Comparison of ENCODE assay signal across 22 cellular contexts in genomic region chr12:26808766-26809460, GRCh38. TPM values are rescaled to one million over a fixed set of nuclear protein-coding genes. Genes with fewer than 3 reads are reported as not detected.
DNase-seq lines count a peak whose midpoint lies in the region; ATAC-seq and TF ChIP-seq lines count a peak whose summit lies in the region.
"Had no signal": no experiment of that assay in that cellular context is flagged by ENCODE, and none has a peak within 500 bp of the region (broad histone marks: within the 10 kb centered on the region; RNA-seq: fewer than 3 reads in every experiment).

No MANE protein-coding gene starts in this region.

- WGBS in SK-N-SH (ENCODE audit: low lambda C conversion rate): 70% methylated on average over 3 of the region's 3 CpGs

- CTCF ChIA-PET in SK-N-SH (lab: Yijun Ruan, JAX): interaction anchor here (0.8 to 1.7 kb wide), 3 partner anchors 11 to 108 kb away, joined by 3 to 5 read pairs (median 4); partner anchors contain the start of gene ITPR2

- no peak overlapping the region for H2AFZ ChIP-seq in SK-N-SH (ENCODE audit: low read depth)

- TF ChIP-seq EP300 in SK-N-SH (IDR thresholded peaks at IDR 0.05; ENCODE audit: borderline replicate concordance in 1 of 2, low read depth in 1 of 2, low read length in 1 of 2): no peak

- H4K20me1 ChIP-seq in SK-N-SH (ENCODE audit: insufficient read depth): no peaks in the 10 kb centered on the region

- no peaks in the 10 kb centered on the region; the same call in 1 of the 2 replicates for H3K79me2 ChIP-seq in SK-N-SH (ENCODE audit: insufficient read depth)

- TF ChIP-seq CTCF in SK-N-SH (IDR thresholded peaks at IDR 0.05): no peak

- no peaks in the 10 kb centered on the region for H3K36me3 ChIP-seq in SK-N-SH (replicated peaks in 1 of 2; ENCODE audit: control insufficient read depth in 1 of 2, insufficient read depth in 2 of 2, low read length in 1 of 2)
- H3K36me3 ChIP-seq: Peyer's patch, stomach had no signal

- TF ChIP-seq RAD21 in SK-N-SH (IDR thresholded peaks at IDR 0.05; ENCODE audit: low read length): no peak

- H3K4me3 ChIP-seq in SK-N-SH (ENCODE audit: low read depth in 2 of 2, low read length in 1 of 2): no peak overlapping the region
- H3K4me3 ChIP-seq: Peyer's patch, stomach had no signal

- H3K9me3 ChIP-seq in SK-N-SH: no peaks in the 10 kb centered on the region
- H3K9me3 ChIP-seq: Peyer's patch, stomach had no signal

- H3F3A ChIP-seq in SK-N-SH (replicated peaks; ENCODE audit: insufficient read depth): peaks cover 18% of the 10 kb centered on the region

- 0 out of 2 replicates have a peak overlapping the region, but pooled peaks have one; percentile 64 for H3K4me2 ChIP-seq in SK-N-SH

- peaks cover 2 to 19% of the 10 kb centered on the region in 2 experiments; a peak in 3 of 4 replicates for H3K4me1 ChIP-seq in SK-N-SH (ENCODE audit: control insufficient read depth in 1 of 2, insufficient read depth in 2 of 2, low read depth in 1 of 2, low read length in 1 of 2)

- POLR2A ChIA-PET in SK-N-SH (lab: Yijun Ruan, JAX): no interaction called here

- H3K9me2 ChIP-seq in SK-N-SH: no peaks in the 10 kb centered on the region

- no peaks in the 10 kb centered on the region for H3K27me3 ChIP-seq in SK-N-SH (ENCODE audit: insufficient read depth)
- H3K27me3 ChIP-seq: Peyer's patch, stomach had no signal

- DNase-seq in SK-N-SH (no peak), NCI-H510A treated with DMSO at 0.1 percent for 48 hours (lab: John Stamatoyannopoulos, UW) (no peak), amygdala (lab: John Stamatoyannopoulos, UW) (no peak)
- DNase-seq: activated CD4-positive, CD25-positive, alpha-beta regulatory T cell; AML-193; glutamatergic neuron; MM.1S; NCI-H1694 treated with DMSO at 0.1 percent for 48 hours; NCI-H226; nephron progenitor cell; Peyer's patch; posterior cingulate gyrus; stimulated activated CD4-positive, alpha-beta T cell treated with anti-CD3 and anti-CD28 coated beads, Interleukin-1b, Interleukin-23, amount 100 ng/mL, for 48 hours; stomach; T-helper 9 cell had no signal

- H3K9ac ChIP-seq in SK-N-SH: no peak overlapping the region

- H3K27ac ChIP-seq in SK-N-SH (ENCODE audit: low read depth in 2 of 2, low read length in 1 of 2): peak overlapping the region in 1 of 2 experiments; percentile 83; a peak in 1 of 4 replicates
- H3K27ac ChIP-seq in cingulate gyrus (ENCODE audit: low read depth, low read length): peak overlapping the region; percentile 76
- H3K27ac ChIP-seq: 22Rv1, HL-60, Peyer's patch, stomach had no signal

- ATAC-seq in SK-N-SH treated with all-trans-retinoic acid at 6 μM for 48 hours (no peak), GM18511 (IDR thresholded peaks at IDR 0.05; ENCODE audit: unreplicated experiment) (peak; percentile 54), HG03432 (IDR thresholded peaks at IDR 0.05; ENCODE audit: unreplicated experiment) (peak; percentile 51), GM19452 (IDR thresholded peaks at IDR 0.05; ENCODE audit: unreplicated experiment) (no peak)

TF ChIP-seq in SK-N-SH, 30 proteins besides CTCF, POLR2A, EP300 and RAD21:
- no peak for TF ChIP-seq FOXM1 (IDR thresholded peaks at IDR 0.05; ENCODE audit: low read depth)
- TF ChIP-seq, protein P1, sequence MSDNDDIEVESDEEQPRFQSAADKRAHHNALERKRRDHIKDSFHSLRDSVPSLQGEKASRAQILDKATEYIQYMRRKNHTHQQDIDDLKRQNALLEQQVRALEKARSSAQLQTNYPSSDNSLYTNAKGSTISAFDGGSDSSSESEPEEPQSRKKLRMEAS (IDR thresholded peaks at IDR 0.05; ENCODE audit: low read depth): no peak
- no peak for TF ChIP-seq TEAD4 (IDR thresholded peaks at IDR 0.05; ENCODE audit: borderline replicate concordance, insufficient read depth)
- no peak for TF ChIP-seq TCF12 (IDR thresholded peaks at IDR 0.05)
- TF ChIP-seq, protein P2, sequence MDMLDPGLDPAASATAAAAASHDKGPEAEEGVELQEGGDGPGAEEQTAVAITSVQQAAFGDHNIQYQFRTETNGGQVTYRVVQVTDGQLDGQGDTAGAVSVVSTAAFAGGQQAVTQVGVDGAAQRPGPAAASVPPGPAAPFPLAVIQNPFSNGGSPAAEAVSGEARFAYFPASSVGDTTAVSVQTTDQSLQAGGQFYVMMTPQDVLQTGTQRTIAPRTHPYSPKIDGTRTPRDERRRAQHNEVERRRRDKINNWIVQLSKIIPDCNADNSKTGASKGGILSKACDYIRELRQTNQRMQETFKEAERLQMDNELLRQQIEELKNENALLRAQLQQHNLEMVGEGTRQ (IDR thresholded peaks at IDR 0.05; ENCODE audit: borderline replicate concordance, low read depth, low read length): no peak
- no peak for TF ChIP-seq CHD2 (IDR thresholded peaks at IDR 0.05; ENCODE audit: low read length, partially characterized antibody)
- TF ChIP-seq RCOR1 (IDR thresholded peaks at IDR 0.05; ENCODE audit: low read length): no peak
- TF ChIP-seq MEF2A (IDR thresholded peaks at IDR 0.05; ENCODE audit: borderline replicate concordance, low read depth): no peak
- no peak for TF ChIP-seq ELF1 (IDR thresholded peaks at IDR 0.05)

TF ChIP-seq in SK-N-SH treated with all-trans-retinoic acid at 6 μM for 48 hours, 23 proteins besides CTCF, POLR2A, EP300 and RAD21:
- TF ChIP-seq ESRRG (CRISPR knock-in tag; IDR thresholded peaks at IDR 0.05) (no peak), ZNF70 (CRISPR knock-in tag; IDR thresholded peaks at IDR 0.05) (no peak), ZC3H10 (CRISPR knock-in tag; IDR thresholded peaks at IDR 0.05) (no peak), ZFP30 (CRISPR knock-in tag; IDR thresholded peaks at IDR 0.05) (no peak), POU6F1 (CRISPR knock-in tag; IDR thresholded peaks at IDR 0.05; ENCODE audit: borderline replicate concordance, low read depth) (no peak), ZNF565 (CRISPR knock-in tag; conservative IDR thresholded peaks at IDR 0.05; ENCODE audit: low read depth) (no peak), TSHZ2 (CRISPR knock-in tag; IDR thresholded peaks at IDR 0.05) (no peak), ZNF8 (CRISPR knock-in tag; IDR thresholded peaks at IDR 0.05) (no peak), ISL1 (CRISPR knock-in tag; IDR thresholded peaks at IDR 0.05) (no peak), BACH2 (CRISPR knock-in tag; IDR thresholded peaks at IDR 0.05; ENCODE audit: borderline replicate concordance) (no peak), GLIS3 (CRISPR knock-in tag; IDR thresholded peaks at IDR 0.05) (no peak), SNAI2 (CRISPR knock-in tag; IDR thresholded peaks at IDR 0.05) (no peak)
- TF ChIP-seq, protein P3, sequence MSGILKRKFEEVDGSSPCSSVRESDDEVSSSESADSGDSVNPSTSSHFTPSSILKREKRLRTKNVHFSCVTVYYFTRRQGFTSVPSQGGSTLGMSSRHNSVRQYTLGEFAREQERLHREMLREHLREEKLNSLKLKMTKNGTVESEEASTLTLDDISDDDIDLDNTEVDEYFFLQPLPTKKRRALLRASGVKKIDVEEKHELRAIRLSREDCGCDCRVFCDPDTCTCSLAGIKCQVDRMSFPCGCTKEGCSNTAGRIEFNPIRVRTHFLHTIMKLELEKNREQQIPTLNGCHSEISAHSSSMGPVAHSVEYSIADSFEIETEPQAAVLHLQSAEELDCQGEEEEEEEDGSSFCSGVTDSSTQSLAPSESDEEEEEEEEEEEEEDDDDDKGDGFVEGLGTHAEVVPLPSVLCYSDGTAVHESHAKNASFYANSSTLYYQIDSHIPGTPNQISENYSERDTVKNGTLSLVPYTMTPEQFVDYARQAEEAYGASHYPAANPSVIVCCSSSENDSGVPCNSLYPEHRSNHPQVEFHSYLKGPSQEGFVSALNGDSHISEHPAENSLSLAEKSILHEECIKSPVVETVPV (CRISPR knock-in tag; IDR thresholded peaks at IDR 0.05): no peak

RNA-seq across cellular contexts. Expression of gene ITPR2, which starts 24.1 kb away (rescaled TPM):
- 2.3 and 3.0 TPM in 2 replicates for polyA plus RNA-seq in SK-N-SH (2012; rRNA removed)
- 2.8 and 3.8 TPM in 2 replicates for polyA plus RNA-seq in SK-N-SH (2012; cell fraction: cytosol; rRNA removed)
- polyA plus RNA-seq in SK-N-SH (2012; cell fraction: nucleus; rRNA removed): 1.4 and 2.9 TPM in 2 replicates

Comparison
In these comparisons a context has a peak if more than half of its experiments do, and no peak if none do; other contexts are left out.
1. ATAC-seq: peak in GM18511 (single experiment) and HG03432 (single experiment); none in SK-N-SH treated with all-trans-retinoic acid at 6 μM for 48 hours (single experiment) and GM19452 (single experiment).